In the genomic region with DNA sequence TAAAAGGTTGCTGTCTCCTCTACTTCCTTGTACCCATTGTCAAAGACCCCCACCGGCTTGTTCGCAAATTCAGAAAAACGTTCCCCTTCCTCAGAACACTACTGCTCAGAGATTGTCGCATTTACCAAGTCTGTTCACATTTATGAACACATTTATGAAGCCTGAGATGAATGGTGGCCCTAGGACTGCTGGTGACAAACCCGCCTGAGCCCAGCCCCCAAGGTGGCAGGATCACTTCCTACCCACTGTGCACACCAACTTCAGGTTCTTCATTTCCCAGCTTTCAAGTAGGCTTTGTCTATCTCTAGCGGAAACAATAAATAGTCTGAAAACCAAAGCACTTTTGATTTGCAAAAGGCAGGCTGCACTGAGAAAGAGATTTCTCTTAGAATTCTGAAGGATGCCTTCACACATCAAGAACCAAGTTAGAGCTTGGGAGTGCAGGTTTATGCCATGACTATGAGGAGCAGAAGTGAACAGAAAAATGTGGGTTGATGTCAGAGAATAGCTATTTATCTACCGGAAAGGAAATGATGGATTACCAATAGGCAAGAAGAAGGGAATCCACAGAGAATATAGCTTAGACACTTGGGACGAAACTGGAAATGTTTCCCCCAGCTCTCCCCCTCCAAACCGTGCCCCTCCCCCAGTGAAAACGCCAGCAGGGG, we compare ENCODE assay signal across 12 cellular contexts.
DNase-seq lines count a peak whose midpoint lies in the region; ATAC-seq and TF ChIP-seq lines count a peak whose summit lies in the region.
"Had no signal": no experiment of that assay in that cellular context is flagged by ENCODE, and none has a peak within 500 bp of the region (broad histone marks: within the 10 kb centered on the region; RNA-seq: fewer than 3 reads in every experiment).

No MANE protein-coding gene starts in this region.

- H3K4me3 ChIP-seq in CD8-positive, alpha-beta memory T cell (ENCODE audit: low read length) = no peak overlapping the region
- H3K4me3 ChIP-seq in left lung (no peak overlapping the region), spleen (no peak overlapping the region)

- peaks cover 0 to 2% (median 0%) of the 10 kb centered on the region in 5 donors for H3K9me3 Mint-ChIP-seq in CD8-positive, alpha-beta memory T cell
- peaks cover 4% of the 10 kb centered on the region for H3K9me3 Mint-ChIP-seq in activated naive CD8-positive, alpha-beta T cell treated with anti-CD3 and anti-CD28 coated beads, Interleukin-2, amount 10 ng/mL, durations not matched to agents 7 days and 5 days
- peaks cover 7% of the 10 kb centered on the region for H3K9me3 Mint-ChIP-seq in natural killer cell treated with Interleukin-12 subunit alpha and Interleukin-12 subunit beta and Interleukin-15 and Interleukin-18, amount 100 ng/mL, for 72 hours

- no peaks in the 10 kb centered on the region for H3K27me3 Mint-ChIP-seq in CD8-positive, alpha-beta memory T cell
- H3K27me3 Mint-ChIP-seq in activated naive CD8-positive, alpha-beta T cell treated with anti-CD3 and anti-CD28 coated beads, Interleukin-2, amount 10 ng/mL, durations not matched to agents 7 days and 5 days = no peaks in the 10 kb centered on the region
- no peaks in the 10 kb centered on the region for H3K27me3 Mint-ChIP-seq in natural killer cell treated with Interleukin-12 subunit alpha and Interleukin-12 subunit beta and Interleukin-15 and Interleukin-18, amount 100 ng/mL, for 72 hours

- peaks cover 35 to 47% (median 38%) of the 10 kb centered on the region in 3 donors for H3K4me1 Mint-ChIP-seq in CD8-positive, alpha-beta memory T cell
- H3K4me1 Mint-ChIP-seq in activated naive CD8-positive, alpha-beta T cell treated with anti-CD3 and anti-CD28 coated beads, Interleukin-2, amount 10 ng/mL, durations not matched to agents 7 days and 5 days = peaks cover 58% of the 10 kb centered on the region
- peaks cover 61 to 62% of the 10 kb centered on the region in 2 donors for H3K4me1 Mint-ChIP-seq in natural killer cell treated with Interleukin-12 subunit alpha and Interleukin-12 subunit beta and Interleukin-15 and Interleukin-18, amount 100 ng/mL, for 72 hours (ENCODE audit: low read depth in 2 of 2)

- no peak for ATAC-seq in activated naive CD8-positive, alpha-beta T cell treated with anti-CD3 and anti-CD28 coated beads, Interleukin-2, amount 10 ng/mL, durations not matched to agents 7 days and 5 days (ENCODE audit: low read depth)
- ATAC-seq in natural killer cell treated with Interleukin-12 subunit alpha and Interleukin-12 subunit beta and Interleukin-15 and Interleukin-18, amount 100 ng/mL, for 72 hours = no peak
- no peak for ATAC-seq in left lung
- ATAC-seq: PC-3 had no signal

- no peaks in the 10 kb centered on the region for H3K9me3 ChIP-seq in CD8-positive, alpha-beta memory T cell (ENCODE audit: low read length)
- H3K9me3 ChIP-seq in left lung = no peaks in the 10 kb centered on the region
- H3K9me3 ChIP-seq in spleen = no peaks in the 10 kb centered on the region

- WGBS in spleen, 5 donors = 72 to 80% (median 75%) methylated on average over 10 of the region's 10 CpGs

- intact Hi-C loops in left lung (cut with DNase I) (no loop called here), spleen (cut with DNase I; ENCODE audit: low total_unique reads) (no loop called here)

- peaks cover 41% of the 10 kb centered on the region for H3K4me1 ChIP-seq in CD8-positive, alpha-beta memory T cell (ENCODE audit: insufficient read depth, low read length)
- H3K4me1 ChIP-seq in left lung (peaks cover 14 to 33% of the 10 kb centered on the region in 2 donors), spleen (peaks cover 13 to 55% (median 40%) of the 10 kb centered on the region in 6 donors)

- no peaks in the 10 kb centered on the region for H3K36me3 Mint-ChIP-seq in CD8-positive, alpha-beta memory T cell
- peaks cover 7% of the 10 kb centered on the region for H3K36me3 Mint-ChIP-seq in activated naive CD8-positive, alpha-beta T cell treated with anti-CD3 and anti-CD28 coated beads, Interleukin-2, amount 10 ng/mL, durations not matched to agents 7 days and 5 days
- no peaks in the 10 kb centered on the region for H3K36me3 Mint-ChIP-seq in natural killer cell treated with Interleukin-12 subunit alpha and Interleukin-12 subunit beta and Interleukin-15 and Interleukin-18, amount 100 ng/mL, for 72 hours

- TF ChIP-seq CTCF in left lung (IDR thresholded peaks at IDR 0.05) (no peak), spleen (IDR thresholded peaks at IDR 0.05 in 8 of 11, conservative IDR thresholded peaks at IDR 0.05 in 3 of 11) (no peak)

- no peak overlapping the region for H3K27ac ChIP-seq in CD8-positive, alpha-beta memory T cell (ENCODE audit: low read depth, low read length)
- no peak overlapping the region for H3K27ac ChIP-seq in left lung
- H3K27ac ChIP-seq in spleen = no peak overlapping the region

- DNase-seq in CD8-positive, alpha-beta memory T cell = peak in 1 of 5 donors; percentile 26
- DNase-seq in MV-4-11 (lab: John Stamatoyannopoulos, UW) (peak; percentile 17), NCI-H2171 treated with DMSO at 0.1 percent for 48 hours (lab: John Stamatoyannopoulos, UW) (no peak), left lung (no peak), spleen (no peak), NCI-H69 (lab: John Stamatoyannopoulos, UW) (no peak)
- DNase-seq in activated naive CD8-positive, alpha-beta T cell treated with anti-CD3 and anti-CD28 coated beads, Interleukin-2, amount 10 ng/mL, durations not matched to agents 7 days and 5 days = no peak
- no peak for DNase-seq in natural killer cell treated with Interleukin-12 subunit alpha and Interleukin-12 subunit beta and Interleukin-15 and Interleukin-18, amount 100 ng/mL, for 72 hours (ENCODE audit: low spot score)
- DNase-seq: glutamatergic neuron, kidney glomerular epithelial cell, NCI-H2029, PC-3 had no signal

- CTCF ChIA-PET in CD8-positive, alpha-beta memory T cell (lab: Charles Lee) = interaction anchor here (1.1 kb wide), 1 partner anchor 30 kb away, joined by 3 read pairs; no protein-coding TSS in a partner anchor

- peak overlapping the region in 7 of 8 donors; percentile 5 to 94 (median 84) for H3K27ac Mint-ChIP-seq in CD8-positive, alpha-beta memory T cell
- peak overlapping the region; percentile 95 for H3K27ac Mint-ChIP-seq in activated naive CD8-positive, alpha-beta T cell treated with anti-CD3 and anti-CD28 coated beads, Interleukin-2, amount 10 ng/mL, durations not matched to agents 7 days and 5 days
- peak overlapping the region; percentile 98 to 99 for H3K27ac Mint-ChIP-seq in natural killer cell treated with Interleukin-12 subunit alpha and Interleukin-12 subunit beta and Interleukin-15 and Interleukin-18, amount 100 ng/mL, for 72 hours

- peak overlapping the region; percentile 32 to 88 (median 70) for H3K4me3 Mint-ChIP-seq in CD8-positive, alpha-beta memory T cell
- H3K4me3 Mint-ChIP-seq in activated naive CD8-positive, alpha-beta T cell treated with anti-CD3 and anti-CD28 coated beads, Interleukin-2, amount 10 ng/mL, durations not matched to agents 7 days and 5 days = peak overlapping the region; percentile 68
- H3K4me3 Mint-ChIP-seq in natural killer cell treated with Interleukin-12 subunit alpha and Interleukin-12 subunit beta and Interleukin-15 and Interleukin-18, amount 100 ng/mL, for 72 hours = peak overlapping the region; percentile 87

- POLR2A ChIA-PET in CD8-positive, alpha-beta memory T cell (lab: Charles Lee) = interaction anchor here (0.6 kb wide), 1 partner anchor 317 kb away, joined by 4 read pairs; no protein-coding TSS in a partner anchor
- POLR2A ChIA-PET in activated naive CD8-positive, alpha-beta T cell treated with anti-CD3 and anti-CD28 coated beads, Interleukin-2, amount 10 ng/mL, durations not matched to agents 7 days and 5 days (lab: Charles Lee) = interaction anchor here (0.9 to 7.1 kb wide), 4 partner anchors 21 to 317 kb away, joined by 3 to 39 read pairs (median 16); a partner anchor contains a TSS

- H3K36me3 ChIP-seq in CD8-positive, alpha-beta memory T cell (ENCODE audit: insufficient read depth, low read length) = no peaks in the 10 kb centered on the region
- H3K36me3 ChIP-seq in left lung = no peaks in the 10 kb centered on the region
- H3K36me3 ChIP-seq in spleen = no peaks in the 10 kb centered on the region

- H3K27me3 ChIP-seq in CD8-positive, alpha-beta memory T cell (ENCODE audit: insufficient read depth, low read length, poor library complexity, severe bottlenecking) = no peaks in the 10 kb centered on the region
- H3K27me3 ChIP-seq in left lung (no peaks in the 10 kb centered on the region), spleen (replicated peaks in 1 of 7) (no peaks in the 10 kb centered on the region)

- no peak for TF ChIP-seq POLR2A in spleen (IDR thresholded peaks at IDR 0.05)
